Comparison of ENCODE assay signal across 7 cellular contexts in genomic region chr3:129305592-129306091, GRCh38. TPM values are rescaled to one million over a fixed set of nuclear protein-coding genes. Genes with fewer than 3 reads are reported as not detected.
A peak's percentile ranks its signal among the peaks of the same experiment; 100 is the strongest.
DNase-seq lines count a peak whose midpoint lies in the region; ATAC-seq lines count a peak whose summit lies in the region.

No MANE protein-coding gene starts in this region.

- in situ Hi-C loops in G401 (cut with HindIII; ENCODE audit: low sequenced_read_pairs): no loop called here

- ATAC-seq in GM21723 (IDR thresholded peaks at IDR 0.05; ENCODE audit: unreplicated experiment) (peak; percentile 52), GM18870 (IDR thresholded peaks at IDR 0.05; ENCODE audit: unreplicated experiment) (no peak)

- DNase-seq in NCI-H2227 (lab: John Stamatoyannopoulos, UW; ENCODE audit: unreplicated experiment) (peak; percentile 93), kidney tubule cell (ENCODE audit: low spot score) (peak; percentile 77), G401 (ENCODE audit: low spot score) (no peak)
- DNase-seq in stimulated activated CD4-positive, alpha-beta T cell treated with anti-CD3 and anti-CD28 coated beads, Interleukin-1b, Interleukin-23, amount 100 ng/mL, for 48 hours: peak; percentile 20

- peak overlapping the region; percentile 69 for H3K27ac ChIP-seq in cingulate gyrus (ENCODE audit: low read depth, low read length)

RNA-seq across cellular contexts. Expression of gene HMCES, which starts 27.0 kb away (rescaled TPM):
- 33.0 and 40.6 TPM in 2 replicates for total RNA-seq in G401 (2014; rRNA removed; shearing (Covaris generic))

RNA-seq across cellular contexts. Expression of gene COPG1, which starts 56.2 kb away (rescaled TPM):
- total RNA-seq in G401 (2014; rRNA removed; shearing (Covaris generic)): 36.4 and 68.0 TPM in 2 replicates
